In the genomic region with DNA sequence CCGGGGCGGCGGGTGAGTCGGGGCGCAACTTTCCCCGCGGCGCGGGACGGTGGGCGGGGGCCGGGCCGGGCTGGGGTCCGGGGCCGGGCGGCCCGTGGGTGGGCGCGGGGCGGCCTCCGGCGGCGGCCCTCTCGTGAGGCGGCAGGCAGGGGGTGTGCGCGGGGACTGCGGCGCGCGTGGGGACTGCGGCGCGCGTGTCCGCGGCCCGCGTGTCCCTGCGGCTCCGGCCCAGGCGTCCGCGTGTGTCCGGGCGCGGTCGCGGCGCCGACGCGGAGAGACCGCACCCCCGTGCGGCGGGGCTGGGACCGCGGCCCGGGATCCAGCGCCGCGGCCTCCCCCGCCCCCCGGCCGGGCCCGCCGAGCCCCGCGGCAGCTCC, we compare ENCODE assay signal across 8 cellular contexts. TPM values are rescaled to one million over a fixed set of nuclear protein-coding genes. Genes with fewer than 3 reads are reported as not detected.
A peak's percentile ranks its signal among the peaks of the same experiment; 100 is the strongest.
DNase-seq lines count a peak whose midpoint lies in the region; ATAC-seq and TF ChIP-seq lines count a peak whose summit lies in the region.

No MANE protein-coding gene starts in this region.

- peak overlapping the region; percentile 51 to 94 for H3K27ac ChIP-seq in coronary artery
- H3K27ac ChIP-seq in neuronal stem cell (replicated peaks; ENCODE audit: low read length) = no peak overlapping the region

- H2AFZ ChIP-seq in neuronal stem cell (ENCODE audit: low read length) = peak overlapping the region; percentile 80

- WGBS in neuronal stem cell (ENCODE audit: extremely low coverage in 2 of 2, insufficient read length in 2 of 2, insufficient replicate concordance in 1 of 2), 2 donors = no CpG with 5 or more reads among the region's 70 CpGs

- DNase-seq in GM12865 (ENCODE audit: low read depth) (no peak), coronary artery (ENCODE audit: low spot score) (no peak), neuronal stem cell (ENCODE audit: low spot score) (no peak), LoVo (ENCODE audit: low spot score) (no peak), superior temporal gyrus (ENCODE audit: extremely low spot score) (no peak), NOMO-1 treated with DMSO at 0.1 percent for 48 hours (lab: John Stamatoyannopoulos, UW; ENCODE audit: unreplicated experiment) (no peak), glomerular visceral epithelial cell (ENCODE audit: extremely low spot score) (no peak)

- no peak overlapping the region for H4K8ac ChIP-seq in neuronal stem cell (ENCODE audit: low read depth, low read length)

- peak; percentile 1 for ATAC-seq in HG03159 (IDR thresholded peaks at IDR 0.05; ENCODE audit: unreplicated experiment)

- H3K4ac ChIP-seq in neuronal stem cell (ENCODE audit: low read length) = no peak overlapping the region

- peaks cover 0 to 7% (median 0%) of the 10 kb centered on the region in 3 experiments for H3K27me3 ChIP-seq in neuronal stem cell (ENCODE audit: control insufficient read depth in 3 of 3, insufficient read depth in 3 of 3, low read depth in 1 of 3, low read length in 3 of 3)

- peak overlapping the region; percentile 63; the same call in 1 of the 2 replicates for H3K4me3 ChIP-seq in GM12865 (ENCODE audit: low read depth, low read length)
- H3K4me3 ChIP-seq in coronary artery = peak overlapping the region; percentile 90
- peak overlapping the region; percentile 82 to 96 for H3K4me3 ChIP-seq in neuronal stem cell (ENCODE audit: low read length in 2 of 2)

- H3K79me1 ChIP-seq in neuronal stem cell (ENCODE audit: low read depth, low read length) = peaks cover 26% of the 10 kb centered on the region

- H3K23ac ChIP-seq in neuronal stem cell (ENCODE audit: low read depth, low read length, poor library complexity) = no peak overlapping the region

- peaks cover 3 to 8% of the 10 kb centered on the region in 2 donors for H3K36me3 ChIP-seq in neuronal stem cell (replicated peaks in 1 of 2; ENCODE audit: control insufficient read depth in 2 of 2, insufficient read depth in 2 of 2, low read length in 2 of 2)

- peak overlapping the region; percentile 43 for H4K91ac ChIP-seq in neuronal stem cell (ENCODE audit: low read depth, low read length, poor library complexity)

- peaks cover 0 to 1% of the 10 kb centered on the region in 2 donors for H3K9me3 ChIP-seq in neuronal stem cell (replicated peaks in 1 of 2; ENCODE audit: control insufficient read depth in 2 of 2, insufficient read depth in 1 of 2, low read depth in 1 of 2, low read length in 2 of 2)

- no peak overlapping the region for H2BK12ac ChIP-seq in neuronal stem cell (ENCODE audit: low read length)

- H2BK15ac ChIP-seq in neuronal stem cell (ENCODE audit: low read length) = no peak overlapping the region

- H2BK5ac ChIP-seq in neuronal stem cell (ENCODE audit: low read length) = no peak overlapping the region

- TF ChIP-seq CTCF in GM12865 (IDR thresholded peaks at IDR 0.05; ENCODE audit: insufficient read depth, low read depth, low read length, missing control alignments) (no peak), coronary artery (IDR thresholded peaks at IDR 0.05) (no peak)

- peak overlapping the region; percentile 89 for H3K4me2 ChIP-seq in neuronal stem cell (ENCODE audit: insufficient read depth, low read length, poor library complexity, severe bottlenecking)

- H3K9ac ChIP-seq in neuronal stem cell (ENCODE audit: low read depth, low read length, poor library complexity) = peak overlapping the region; percentile 98

- H3K4me1 ChIP-seq in neuronal stem cell (ENCODE audit: control insufficient read depth in 2 of 2, insufficient read depth in 1 of 2, low read depth in 1 of 2, low read length in 2 of 2) = peaks cover 11 to 20% of the 10 kb centered on the region in 2 donors

- no peak overlapping the region for H2BK120ac ChIP-seq in neuronal stem cell (ENCODE audit: low read depth, low read length)

- peak overlapping the region; percentile 56 for H3K14ac ChIP-seq in neuronal stem cell (ENCODE audit: low read length)

- peak overlapping the region; percentile 98 for H2AK5ac ChIP-seq in neuronal stem cell (ENCODE audit: low read depth, low read length)

- peak overlapping the region; percentile 98 for H3K18ac ChIP-seq in neuronal stem cell (ENCODE audit: low read length)

RNA-seq across cellular contexts. Expression of a gene that starts 0.3 kb away (rescaled TPM):
- polyA plus RNA-seq in neuronal stem cell (2013, experiment 1 of 2) = 31.7 TPM
- polyA plus RNA-seq in neuronal stem cell (2013, experiment 2 of 2) = 32.1 TPM
